Comparison of ENCODE assay signal across 8 cellular contexts in genomic region chr6:166382500-166382932, GRCh38. TPM values are rescaled to one million over a fixed set of nuclear protein-coding genes. Genes with fewer than 3 reads are reported as not detected.
DNase-seq lines count a peak whose midpoint lies in the region; ATAC-seq, FAIRE-seq and TF ChIP-seq lines count a peak whose summit lies in the region.

No MANE protein-coding gene starts in this region.

- H3K4me1 ChIP-seq in adrenal gland (replicated peaks in 1 of 2) = peaks cover 6 to 20% of the 10 kb centered on the region in 2 donors
- peaks cover 16 to 29% of the 10 kb centered on the region in 2 donors for H3K4me1 ChIP-seq in thoracic aorta (ENCODE audit: control insufficient read depth in 1 of 2, low read depth in 2 of 2)

- DNase-seq in adrenal gland (peak in 2 of 7 donors; percentile 17 to 47), kidney epithelial cell (ENCODE audit: low read depth) (no peak), thoracic aorta (ENCODE audit: low spot score) (no peak), kidney glomerular epithelial cell (lab: John Stamatoyannopoulos, UW) (no peak), RCC 7860 (ENCODE audit: low spot score) (no peak), T1000 (lab: John Stamatoyannopoulos, UW) (no peak)

- intact Hi-C loops in adrenal gland (cut with DNase I) = loop anchor here in 1 of 2 donors (5.0 kb wide), 1 partner anchor 105 kb away; no protein-coding TSS in a partner anchor

- H3K4me3 ChIP-seq in adrenal gland (peak overlapping the region; percentile 27 to 94 (median 81)), kidney epithelial cell (ENCODE audit: low read depth, low read length) (peak overlapping the region; percentile 78), thoracic aorta (peak overlapping the region; percentile 77)

- H3K27ac ChIP-seq in adrenal gland (peak overlapping the region; percentile 70 to 96 (median 91)), thoracic aorta (peak overlapping the region; percentile 91 to 97)

- peak; percentile 36 to 83 for TF ChIP-seq POLR2A in adrenal gland (IDR thresholded peaks at IDR 0.05)

- H3K9me3 ChIP-seq in adrenal gland (replicated peaks in 1 of 3) (no peaks in the 10 kb centered on the region), thoracic aorta (no peaks in the 10 kb centered on the region)

- TF ChIP-seq CTCF in adrenal gland (IDR thresholded peaks at IDR 0.05) = peak in 1 of 6 experiments; percentile 6
- TF ChIP-seq CTCF in kidney epithelial cell (IDR thresholded peaks at IDR 0.05; ENCODE audit: insufficient read depth, low read length, poor library complexity, severe bottlenecking) = no peak
- no peak for TF ChIP-seq CTCF in thoracic aorta (IDR thresholded peaks at IDR 0.05)

- ATAC-seq in GM19043 (IDR thresholded peaks at IDR 0.05; ENCODE audit: low read depth, unreplicated experiment) (peak; percentile 3), HG03103 (IDR thresholded peaks at IDR 0.05; ENCODE audit: low read depth, unreplicated experiment) (peak; percentile 1), thoracic aorta (ENCODE audit: insufficient number of reproducible peaks, low FRiP score, low read depth) (peak; percentile 10)

- H3K27me3 ChIP-seq in adrenal gland = no peaks in the 10 kb centered on the region
- H3K27me3 ChIP-seq in kidney epithelial cell (ENCODE audit: control insufficient read depth, insufficient read depth, low read length) = no peaks in the 10 kb centered on the region
- H3K27me3 ChIP-seq in thoracic aorta (replicated peaks; ENCODE audit: insufficient read depth) = no peaks in the 10 kb centered on the region

- H3K36me3 ChIP-seq in adrenal gland (replicated peaks in 1 of 2) = no peaks in the 10 kb centered on the region
- H3K36me3 ChIP-seq in kidney epithelial cell (ENCODE audit: control insufficient read depth, insufficient read depth, low read length) = no peaks in the 10 kb centered on the region
- no peaks in the 10 kb centered on the region for H3K36me3 ChIP-seq in thoracic aorta

- WGBS in adrenal gland, 4 donors = 0% methylated on average over 2 to 46 of the region's 46 CpGs; no CpG with 5 or more reads in 1 of the 4 donors

- no peak for FAIRE-seq in RCC 7860 (lab: Jason Lieb, UNC)

RNA-seq across cellular contexts. Expression of gene MPC1, which starts 0.2 kb away (rescaled TPM):
- total RNA-seq in adrenal gland = 10 to 100 TPM; 22.8 to 70.3 (median 46.0) TPM
- 10 to 100 TPM; 32.3 to 76.9 (median 55.6) TPM for polyA plus RNA-seq in adrenal gland
- 20.3 and 27.9 TPM in 2 replicates for total RNA-seq in kidney epithelial cell
- total RNA-seq in thoracic aorta = 10 to 100 TPM; 43.8 to 56.0 TPM

RNA-seq across cellular contexts. Expression of gene SFT2D1, which starts 40.2 kb away (rescaled TPM):
- total RNA-seq in adrenal gland = 10 to 100 TPM; 32.6 to 68.0 (median 50.0) TPM
- 10 to 100 TPM; 33.4 to 50.0 (median 40.1) TPM for polyA plus RNA-seq in adrenal gland
- total RNA-seq in kidney epithelial cell = 59.7 and 74.1 TPM in 2 replicates
- total RNA-seq in thoracic aorta = 10 to 100 TPM; 23.3 to 27.9 TPM
